ENCODE assay signal across 13 cellular contexts in the genomic region with DNA sequence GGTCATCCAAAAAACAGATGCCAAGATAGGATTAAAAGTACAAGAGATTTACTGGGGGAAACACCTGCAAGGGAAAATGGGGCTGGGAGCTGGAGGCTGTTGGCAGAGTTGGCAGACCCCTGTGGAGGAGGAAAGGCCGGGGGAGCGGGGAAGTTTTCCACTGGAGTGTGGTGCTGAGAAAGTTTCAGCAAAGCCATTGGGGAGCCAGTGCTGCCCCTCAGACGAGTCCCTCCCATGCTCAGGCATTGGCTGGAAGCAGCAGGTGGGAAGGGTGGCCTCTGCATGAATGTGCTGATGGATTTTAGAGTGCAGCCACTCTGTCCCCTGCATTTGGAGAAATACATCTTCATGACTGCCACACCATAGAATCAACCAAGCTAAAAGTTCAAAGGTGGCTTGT. TPM values are rescaled to one million over a fixed set of nuclear protein-coding genes. Genes with fewer than 3 reads are reported as not detected.
DNase-seq lines count a peak whose midpoint lies in the region; ATAC-seq and TF ChIP-seq lines count a peak whose summit lies in the region.
"Had no signal": no experiment of that assay in that cellular context is flagged by ENCODE, and none has a peak within 500 bp of the region (broad histone marks: within the 10 kb centered on the region; RNA-seq: fewer than 3 reads in every experiment).

No MANE protein-coding gene starts in this region.

- H3K4me1 Mint-ChIP-seq in GM23338 (peaks cover 15% of the 10 kb centered on the region), WTC11 (peaks cover 15% of the 10 kb centered on the region)
- H3K4me1 Mint-ChIP-seq: CD14-positive monocyte had no signal

- POLR2A ChIA-PET in WTC11 (lab: Charles Lee), result no interaction called here

- H3K27ac ChIP-seq in GM23338 (ENCODE audit: low read depth) (peak overlapping the region; percentile 69; the same call in 1 of the 2 replicates), iPS-20b (ENCODE audit: low read length) (no peak overlapping the region)

- TF ChIP-seq CTCF in GM23338 (conservative IDR thresholded peaks at IDR 0.05; ENCODE audit: low read depth in 2 of 2) (no peak), WTC11 (IDR thresholded peaks at IDR 0.05) (no peak)

- no peaks in the 10 kb centered on the region for H3K9me3 ChIP-seq in iPS-20b (ENCODE audit: insufficient read depth, low read depth, low read length)
- H3K9me3 ChIP-seq: Caco-2 had no signal

- H3K36me3 ChIP-seq in GM23338 (ENCODE audit: insufficient read depth) (peaks cover 22% of the 10 kb centered on the region), iPS-20b (ENCODE audit: insufficient read depth, low read depth, low read length) (peaks cover 47% of the 10 kb centered on the region)

- peaks cover 6% of the 10 kb centered on the region for H4K20me1 ChIP-seq in GM23338 (replicated peaks; ENCODE audit: insufficient read depth)

- H3K4me3 Mint-ChIP-seq in GM23338 (no peak overlapping the region), WTC11 (no peak overlapping the region)
- H3K4me3 Mint-ChIP-seq: CD14-positive monocyte; CD8-positive, alpha-beta T cell had no signal

- H2AFZ ChIP-seq in GM23338, result no peak overlapping the region

- H3K4me3 ChIP-seq in GM23338, result no peak overlapping the region
- H3K4me3 ChIP-seq in iPS-20b (ENCODE audit: low read length), result no peak overlapping the region

- H3K27ac Mint-ChIP-seq in GM23338 (no peak overlapping the region), WTC11 (peak overlapping the region; percentile 73; the same call in 1 of the 2 replicates)
- H3K27ac Mint-ChIP-seq: CD14-positive monocyte had no signal

- CTCF ChIA-PET in WTC11 (lab: Charles Lee), result interaction anchor here (0.6 to 1.4 kb wide), 2 partner anchors 19 to 63 kb away, joined by 3 to 4 read pairs; no protein-coding TSS in a partner anchor

- H3K9me2 ChIP-seq in GM23338 (ENCODE audit: insufficient read depth), result no peaks in the 10 kb centered on the region

- no peak overlapping the region; the same call in 1 of the 2 replicates for H3K4me2 ChIP-seq in GM23338

- H3K79me2 ChIP-seq in GM23338 (replicated peaks; ENCODE audit: insufficient read depth), result no peaks in the 10 kb centered on the region

- H3K4me1 ChIP-seq in GM23338 (ENCODE audit: insufficient read depth) (peaks cover 9% of the 10 kb centered on the region), iPS-20b (ENCODE audit: insufficient read depth, low read length) (peaks cover 9% of the 10 kb centered on the region; the same call in 1 of the 2 replicates)

- H3F3A ChIP-seq in GM23338 (replicated peaks; ENCODE audit: low read depth), result 0 out of 2 replicates have a peak, but pooled peaks cover 2% of the 10 kb centered on the region

- DNase-seq in GM23338 (ENCODE audit: low spot score) (peak; percentile 61), WTC11 (ENCODE audit: low spot score) (peak; percentile 53), AG08395 (ENCODE audit: low spot score) (no peak), NCI-H1694 (lab: John Stamatoyannopoulos, UW) (no peak), NCI-H187 treated with DMSO at 0.1 percent for 48 hours (lab: John Stamatoyannopoulos, UW) (no peak)
- DNase-seq in activated CD8-positive, alpha-beta memory T cell treated with anti-CD3 and anti-CD28 coated beads, Interleukin-2, amount 50 U/mL, for 48 hours, result no peak
- DNase-seq: Caco-2; CD8-positive, alpha-beta T cell; DND-41; GDM1; IMR-90 had no signal

- ATAC-seq in GM23338, result peak; percentile 86
- ATAC-seq in WTC11, result peak; percentile 86
- ATAC-seq: CD8-positive, alpha-beta T cell had no signal

- H3K27me3 Mint-ChIP-seq in GM23338 (ENCODE audit: insufficient read depth, low read depth, poor library complexity), result no peaks in the 10 kb centered on the region
- no peaks in the 10 kb centered on the region for H3K27me3 Mint-ChIP-seq in WTC11 (ENCODE audit: low read depth)

- H3K9me3 Mint-ChIP-seq in GM23338 (no peaks in the 10 kb centered on the region), WTC11 (no peaks in the 10 kb centered on the region)
- H3K9me3 Mint-ChIP-seq: CD8-positive, alpha-beta T cell had no signal

- H3K27me3 ChIP-seq in GM23338 (ENCODE audit: insufficient read depth) (no peaks in the 10 kb centered on the region), iPS-20b (ENCODE audit: insufficient read depth, low read length) (no peaks in the 10 kb centered on the region)

- H3K9ac ChIP-seq in iPS-20b (ENCODE audit: low read depth, low read length), result peak overlapping the region; percentile 30; the same call in 1 of the 2 replicates

- H3K36me3 Mint-ChIP-seq in GM23338 (ENCODE audit: low read depth) (peaks cover 25% of the 10 kb centered on the region; the same call in 2 of the 3 replicates), WTC11 (peaks cover 39% of the 10 kb centered on the region)

TF ChIP-seq in GM23338, 12 proteins besides CTCF, POLR2A, EP300 and RAD21 (continues in another document):
- TF ChIP-seq NANOG (IDR thresholded peaks at IDR 0.05; ENCODE audit: borderline replicate concordance), result no peak
- no peak for TF ChIP-seq POLR2AphosphoS5 (IDR thresholded peaks at IDR 0.05; ENCODE audit: low read depth)
- no peak for TF ChIP-seq JUNB (IDR thresholded peaks at IDR 0.05; ENCODE audit: unreplicated experiment)
- TF ChIP-seq EZH2 (IDR thresholded peaks at IDR 0.05; ENCODE audit: low read depth, unreplicated experiment), result no peak
- no peak for TF ChIP-seq EZH2phosphoT487 (IDR thresholded peaks at IDR 0.05; ENCODE audit: unreplicated experiment)
- TF ChIP-seq ZNF114 (CRISPR knock-in tag; IDR thresholded peaks at IDR 0.05), result no peak
- TF ChIP-seq CREB1 (CRISPR knock-in tag; IDR thresholded peaks at IDR 0.05; ENCODE audit: low read depth), result no peak
- TF ChIP-seq, protein P1, sequence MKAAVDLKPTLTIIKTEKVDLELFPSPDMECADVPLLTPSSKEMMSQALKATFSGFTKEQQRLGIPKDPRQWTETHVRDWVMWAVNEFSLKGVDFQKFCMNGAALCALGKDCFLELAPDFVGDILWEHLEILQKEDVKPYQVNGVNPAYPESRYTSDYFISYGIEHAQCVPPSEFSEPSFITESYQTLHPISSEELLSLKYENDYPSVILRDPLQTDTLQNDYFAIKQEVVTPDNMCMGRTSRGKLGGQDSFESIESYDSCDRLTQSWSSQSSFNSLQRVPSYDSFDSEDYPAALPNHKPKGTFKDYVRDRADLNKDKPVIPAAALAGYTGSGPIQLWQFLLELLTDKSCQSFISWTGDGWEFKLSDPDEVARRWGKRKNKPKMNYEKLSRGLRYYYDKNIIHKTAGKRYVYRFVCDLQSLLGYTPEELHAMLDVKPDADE (IDR thresholded peaks at IDR 0.05), result no peak

TF ChIP-seq in WTC11, 78 proteins besides CTCF, POLR2A, EP300 and RAD21:
- TF ChIP-seq NR2C2 (CRISPR knock-in tag; IDR thresholded peaks at IDR 0.05) (no peak), NR1H2 (CRISPR knock-in tag; IDR thresholded peaks at IDR 0.05) (no peak), ZNF317 (CRISPR knock-in tag; IDR thresholded peaks at IDR 0.05; ENCODE audit: borderline replicate concordance, low read depth) (no peak), ZNF121 (CRISPR knock-in tag; IDR thresholded peaks at IDR 0.05) (no peak), JAZF1 (CRISPR knock-in tag; IDR thresholded peaks at IDR 0.05) (no peak), PRRX2 (CRISPR knock-in tag; IDR thresholded peaks at IDR 0.05) (no peak)
- TF ChIP-seq, protein P2, sequence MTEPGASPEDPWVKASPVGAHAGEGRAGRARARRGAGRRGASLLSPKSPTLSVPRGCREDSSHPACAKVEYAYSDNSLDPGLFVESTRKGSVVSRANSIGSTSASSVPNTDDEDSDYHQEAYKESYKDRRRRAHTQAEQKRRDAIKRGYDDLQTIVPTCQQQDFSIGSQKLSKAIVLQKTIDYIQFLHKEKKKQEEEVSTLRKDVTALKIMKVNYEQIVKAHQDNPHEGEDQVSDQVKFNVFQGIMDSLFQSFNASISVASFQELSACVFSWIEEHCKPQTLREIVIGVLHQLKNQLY (CRISPR knock-in tag; IDR thresholded peaks at IDR 0.05), result no peak
- TF ChIP-seq, protein P3, sequence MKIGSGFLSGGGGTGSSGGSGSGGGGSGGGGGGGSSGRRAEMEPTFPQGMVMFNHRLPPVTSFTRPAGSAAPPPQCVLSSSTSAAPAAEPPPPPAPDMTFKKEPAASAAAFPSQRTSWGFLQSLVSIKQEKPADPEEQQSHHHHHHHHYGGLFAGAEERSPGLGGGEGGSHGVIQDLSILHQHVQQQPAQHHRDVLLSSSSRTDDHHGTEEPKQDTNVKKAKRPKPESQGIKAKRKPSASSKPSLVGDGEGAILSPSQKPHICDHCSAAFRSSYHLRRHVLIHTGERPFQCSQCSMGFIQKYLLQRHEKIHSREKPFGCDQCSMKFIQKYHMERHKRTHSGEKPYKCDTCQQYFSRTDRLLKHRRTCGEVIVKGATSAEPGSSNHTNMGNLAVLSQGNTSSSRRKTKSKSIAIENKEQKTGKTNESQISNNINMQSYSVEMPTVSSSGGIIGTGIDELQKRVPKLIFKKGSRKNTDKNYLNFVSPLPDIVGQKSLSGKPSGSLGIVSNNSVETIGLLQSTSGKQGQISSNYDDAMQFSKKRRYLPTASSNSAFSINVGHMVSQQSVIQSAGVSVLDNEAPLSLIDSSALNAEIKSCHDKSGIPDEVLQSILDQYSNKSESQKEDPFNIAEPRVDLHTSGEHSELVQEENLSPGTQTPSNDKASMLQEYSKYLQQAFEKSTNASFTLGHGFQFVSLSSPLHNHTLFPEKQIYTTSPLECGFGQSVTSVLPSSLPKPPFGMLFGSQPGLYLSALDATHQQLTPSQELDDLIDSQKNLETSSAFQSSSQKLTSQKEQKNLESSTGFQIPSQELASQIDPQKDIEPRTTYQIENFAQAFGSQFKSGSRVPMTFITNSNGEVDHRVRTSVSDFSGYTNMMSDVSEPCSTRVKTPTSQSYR (CRISPR knock-in tag; IDR thresholded peaks at IDR 0.05), result no peak

RNA-seq across cellular contexts. Expression of a gene that starts 52.8 kb away (rescaled TPM):
- total RNA-seq in GM23338 (2014; rRNA removed; shearing (Covaris generic)), result 48.9 and 51.5 TPM in 2 replicates
- 115 and 131 TPM in 2 replicates for polyA plus RNA-seq in GM23338 (2016; fragmentation: Nextera tagmentation; extraction: Ambion mirVana)
- total RNA-seq in WTC11 (2021), result 46.4 to 48.3 TPM (median 47.4 TPM) in 3 replicates

RNA-seq across cellular contexts. Expression of a gene that starts 57.5 kb away (rescaled TPM):
- total RNA-seq in GM23338 (2014; rRNA removed; shearing (Covaris generic)), result 60.5 and 81.6 TPM in 2 replicates
- polyA plus RNA-seq in GM23338 (2016; fragmentation: Nextera tagmentation; extraction: Ambion mirVana), result 48.7 and 51.5 TPM in 2 replicates
- 61.1 to 63.8 TPM (median 62.4 TPM) in 3 replicates for total RNA-seq in WTC11 (2021)

Comparison
In these comparisons a context has a peak if more than half of its experiments do, and no peak if none do; other contexts are left out.
1. DNase-seq: peak in GM23338 (single experiment) and WTC11 (single experiment); none in AG08395 (single experiment), NCI-H1694 (single experiment), NCI-H187 treated with DMSO at 0.1 percent for 48 hours (single experiment) and activated CD8-positive, alpha-beta memory T cell treated with anti-CD3 and anti-CD28 coated beads, Interleukin-2, amount 50 U/mL, for 48 hours (single experiment).